ENCODE assay signal across 34 cellular contexts in genomic region chr2:140273958-140274357, GRCh38.
"Had no signal": no experiment of that assay in that cellular context is flagged by ENCODE, and none has a peak within 500 bp of the region (broad histone marks: within the 10 kb centered on the region; RNA-seq: fewer than 3 reads in every experiment).

No MANE protein-coding gene starts in this region.

- H3K36me3 ChIP-seq: adrenal gland, ascending aorta, brain microvascular endothelial cell, breast epithelium, cardiac muscle cell had no signal

- FAIRE-seq: astrocyte, bronchial epithelial cell had no signal

- H3K4me3 ChIP-seq: adrenal gland, ascending aorta, body of pancreas, breast epithelium, cardiac muscle cell had no signal

- H3K4me1 ChIP-seq: adrenal gland, ascending aorta, body of pancreas, breast epithelium had no signal

- H3K27ac ChIP-seq: adrenal gland, ascending aorta, body of pancreas, brain microvascular endothelial cell, breast epithelium, cardiac muscle cell had no signal

- H3K27me3 ChIP-seq: adrenal gland, ascending aorta, body of pancreas, brain microvascular endothelial cell, breast epithelium, cardiac muscle cell had no signal

- DNase-seq: activated effector memory CD4-positive, alpha-beta T cell treated with anti-CD3 and anti-CD28 coated beads, Interleukin-2, amount 50 U/mL, for 16 hours; activated effector memory CD4-positive, alpha-beta T cell treated with Interleukin-2 at 50 U/mL for 16 hours; activated gamma-delta T cell; activated gamma-delta T cell treated with Interleukin-2 at 50 U/mL for 16 hours; activated naive CD4-positive, alpha-beta T cell; activated naive CD4-positive, alpha-beta T cell treated with anti-CD3 and anti-CD28 coated beads for 36 hours; activated naive CD4-positive, alpha-beta T cell treated with anti-CD3 and anti-CD28 coated beads, Interleukin-2, amount 10 ng/mL, durations not matched to agents 7 days and 5 days; activated naive CD4-positive, alpha-beta T cell treated with anti-CD3 and anti-CD28 coated beads, Interleukin-2, amount 50 U/mL, for 16 hours; activated naive CD4-positive, alpha-beta T cell treated with Interleukin-2 at 50 U/mL for 16 hours; activated naive CD8-positive, alpha-beta T cell treated with anti-CD3 and anti-CD28 coated beads for 36 hours; activated naive CD8-positive, alpha-beta T cell treated with anti-CD3 and anti-CD28 coated beads, Interleukin-2, amount 10 ng/mL, durations not matched to agents 7 days and 5 days; activated naive CD8-positive, alpha-beta T cell treated with anti-CD3 and anti-CD28 coated beads, Interleukin-2, amount 50 U/mL, for 24 hours; activated T-cell treated with anti-CD3 and anti-CD28 coated beads, Interleukin-2, amount 50 U/mL, for 1 hour; activated T-cell treated with anti-CD3 and anti-CD28 coated beads, Interleukin-2, amount 50 U/mL, for 24 hours; activated T-cell treated with anti-CD3 and anti-CD28 coated beads, Interleukin-2, amount 50 U/mL, for 4 hours; activated T-cell treated with anti-CD3 and anti-CD28 coated beads, Interleukin-2, amount 50 U/mL, for 48 hours; activated T-cell treated with anti-CD3 and anti-CD28 coated beads, Interleukin-2, amount 50 U/mL, for 72 hours; adrenal gland; amniotic stem cell; amygdala; anterior cingulate cortex; aorta; body of pancreas; brain microvascular endothelial cell; caudate nucleus; central memory CD4-positive, alpha-beta T cell; cerebellar nuclear complex had no signal

- ATAC-seq: activated naive CD4-positive, alpha-beta T cell treated with anti-CD3 and anti-CD28 coated beads, Interleukin-2, amount 50 U/mL, for 72 hours; activated naive CD8-positive, alpha-beta T cell treated with anti-CD3 and anti-CD28 coated beads, Interleukin-2, amount 50 U/mL, for 24 hours; activated T-cell treated with anti-CD3 and anti-CD28 coated beads, Interleukin-2, amount 50 U/mL, for 4 hours; activated T-cell treated with anti-CD3 and anti-CD28 coated beads, Interleukin-2, amount 50 U/mL, for 72 hours; activated T-helper 17 cell treated with anti-CD3 and anti-CD28 coated beads, Interleukin-2, amount 50 U/mL, for 72 hours; body of pancreas had no signal

- H3K9me3 ChIP-seq: adrenal gland, ascending aorta, body of pancreas, breast epithelium had no signal
